In the genomic region with DNA sequence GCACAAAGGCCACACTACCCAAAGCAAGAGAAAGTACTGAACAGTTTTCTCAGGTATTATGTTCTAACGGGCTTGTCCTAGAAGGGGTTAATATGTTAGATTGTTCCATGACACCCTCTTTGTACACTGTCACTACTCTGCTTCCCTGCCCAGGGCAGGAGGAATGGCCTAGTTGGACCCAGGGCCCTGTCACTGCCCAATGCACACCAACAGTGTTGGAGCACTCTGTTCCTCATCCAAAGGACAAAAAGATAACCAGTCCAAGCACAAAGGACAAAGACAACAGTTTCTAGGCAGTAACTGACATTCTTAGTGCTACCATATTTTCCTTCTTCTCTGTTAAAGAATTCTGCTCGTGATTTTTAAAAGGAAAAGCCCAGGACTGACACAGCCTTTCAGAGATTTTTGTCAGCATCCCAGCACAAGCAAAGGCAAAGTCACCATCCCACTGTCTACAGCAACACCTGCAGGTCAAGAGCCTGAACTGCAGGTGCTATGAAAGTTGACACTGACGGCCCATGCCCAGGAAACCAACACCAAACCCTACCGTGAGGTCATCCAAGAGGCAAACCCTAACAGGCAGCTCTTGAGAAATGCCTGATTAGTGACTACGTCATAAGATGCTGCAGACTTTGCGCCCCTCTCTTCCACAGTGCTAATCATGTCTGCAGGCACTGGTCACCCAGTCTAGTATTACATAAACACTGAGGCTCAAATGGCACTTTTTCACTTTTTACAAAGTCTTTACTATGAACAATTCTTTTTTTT, we compare ENCODE assay signal across 1 cellular context.
TF ChIP-seq lines count a peak whose summit lies in the region.

No MANE protein-coding gene starts in this region.

TF ChIP-seq in K562, 482 proteins besides CTCF, POLR2A, EP300 and RAD21 (continued from another document):
- TF ChIP-seq, protein P1, sequence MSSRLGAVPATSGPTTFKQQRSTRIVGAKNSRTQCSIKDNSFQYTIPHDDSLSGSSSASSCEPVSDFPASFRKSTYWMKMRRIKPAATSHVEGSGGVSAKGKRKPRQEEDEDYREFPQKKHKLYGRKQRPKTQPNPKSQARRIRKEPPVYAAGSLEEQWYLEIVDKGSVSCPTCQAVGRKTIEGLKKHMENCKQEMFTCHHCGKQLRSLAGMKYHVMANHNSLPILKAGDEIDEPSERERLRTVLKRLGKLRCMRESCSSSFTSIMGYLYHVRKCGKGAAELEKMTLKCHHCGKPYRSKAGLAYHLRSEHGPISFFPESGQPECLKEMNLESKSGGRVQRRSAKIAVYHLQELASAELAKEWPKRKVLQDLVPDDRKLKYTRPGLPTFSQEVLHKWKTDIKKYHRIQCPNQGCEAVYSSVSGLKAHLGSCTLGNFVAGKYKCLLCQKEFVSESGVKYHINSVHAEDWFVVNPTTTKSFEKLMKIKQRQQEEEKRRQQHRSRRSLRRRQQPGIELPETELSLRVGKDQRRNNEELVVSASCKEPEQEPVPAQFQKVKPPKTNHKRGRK (tag; IDR thresholded peaks at IDR 0.05): 0 out of 2 replicates have a peak, but pooled peaks have one; percentile 15
- no peak for TF ChIP-seq EZH2 (IDR thresholded peaks at IDR 0.05; ENCODE audit: borderline replicate concordance, low read depth, low read length)
- TF ChIP-seq, protein P2, sequence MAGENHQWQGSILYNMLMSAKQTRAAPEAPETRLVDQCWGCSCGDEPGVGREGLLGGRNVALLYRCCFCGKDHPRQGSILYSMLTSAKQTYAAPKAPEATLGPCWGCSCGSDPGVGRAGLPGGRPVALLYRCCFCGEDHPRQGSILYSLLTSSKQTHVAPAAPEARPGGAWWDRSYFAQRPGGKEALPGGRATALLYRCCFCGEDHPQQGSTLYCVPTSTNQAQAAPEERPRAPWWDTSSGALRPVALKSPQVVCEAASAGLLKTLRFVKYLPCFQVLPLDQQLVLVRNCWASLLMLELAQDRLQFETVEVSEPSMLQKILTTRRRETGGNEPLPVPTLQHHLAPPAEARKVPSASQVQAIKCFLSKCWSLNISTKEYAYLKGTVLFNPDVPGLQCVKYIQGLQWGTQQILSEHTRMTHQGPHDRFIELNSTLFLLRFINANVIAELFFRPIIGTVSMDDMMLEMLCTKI (IDR thresholded peaks at IDR 0.05; ENCODE audit: partially characterized antibody): no peak
- TF ChIP-seq SMC3 (conservative IDR thresholded peaks at IDR 0.05; ENCODE audit: insufficient read depth, low read depth, low read length): peak; percentile 66
- TF ChIP-seq RCOR1 (IDR thresholded peaks at IDR 0.05; ENCODE audit: borderline replicate concordance in 1 of 2, low read depth in 2 of 2, low read length in 2 of 2): peak in 1 of 2 experiments; percentile 57; a peak in 1 of 4 replicates
- peak; percentile 64; the same call in 1 of the 2 replicates for TF ChIP-seq STAG1 (CRISPR knock-in tag; IDR thresholded peaks at IDR 0.05; ENCODE audit: borderline replicate concordance)
- TF ChIP-seq ZNF408 (CRISPR knock-in tag; IDR thresholded peaks at IDR 0.05; ENCODE audit: low read depth): no peak
- TF ChIP-seq CREM (IDR thresholded peaks at IDR 0.05; ENCODE audit: low read depth): peak; percentile 72
- TF ChIP-seq, protein P3, sequence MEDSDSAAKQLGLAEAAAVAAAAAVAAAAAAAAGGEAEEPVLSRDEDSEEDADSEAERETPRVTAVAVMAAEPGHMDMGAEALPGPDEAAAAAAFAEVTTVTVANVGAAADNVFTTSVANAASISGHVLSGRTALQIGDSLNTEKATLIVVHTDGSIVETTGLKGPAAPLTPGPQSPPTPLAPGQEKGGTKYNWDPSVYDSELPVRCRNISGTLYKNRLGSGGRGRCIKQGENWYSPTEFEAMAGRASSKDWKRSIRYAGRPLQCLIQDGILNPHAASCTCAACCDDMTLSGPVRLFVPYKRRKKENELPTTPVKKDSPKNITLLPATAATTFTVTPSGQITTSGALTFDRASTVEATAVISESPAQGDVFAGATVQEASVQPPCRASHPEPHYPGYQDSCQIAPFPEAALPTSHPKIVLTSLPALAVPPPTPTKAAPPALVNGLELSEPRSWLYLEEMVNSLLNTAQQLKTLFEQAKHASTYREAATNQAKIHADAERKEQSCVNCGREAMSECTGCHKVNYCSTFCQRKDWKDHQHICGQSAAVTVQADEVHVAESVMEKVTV (CRISPR knock-in tag; IDR thresholded peaks at IDR 0.05): peak; percentile 77
